ENCODE assay signal across 34 cellular contexts in the genomic region with DNA sequence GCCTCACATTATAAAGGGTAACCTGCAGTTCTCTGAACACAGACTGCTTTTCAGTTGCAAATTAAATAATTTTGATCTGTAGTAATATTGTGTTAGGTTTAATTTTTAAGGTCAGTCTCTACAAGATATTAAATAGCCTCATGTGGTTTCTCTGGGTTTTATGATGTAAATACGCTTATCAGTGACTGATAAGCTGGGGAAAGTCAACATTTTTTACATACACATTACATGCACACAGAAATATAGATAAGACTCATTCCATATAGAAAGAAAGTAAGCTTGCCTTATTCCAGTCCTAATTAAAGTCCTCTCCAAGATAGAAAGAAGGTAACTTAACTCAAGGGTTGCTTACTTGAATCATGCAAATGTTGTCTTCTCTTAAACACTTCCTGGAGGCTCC. TPM values are rescaled to one million over a fixed set of nuclear protein-coding genes. Genes with fewer than 3 reads are reported as not detected.
"Had no signal": no experiment of that assay in that cellular context is flagged by ENCODE, and none has a peak within 500 bp of the region (broad histone marks: within the 10 kb centered on the region; RNA-seq: fewer than 3 reads in every experiment).

No MANE protein-coding gene starts in this region.

- FAIRE-seq: urothelium cell line had no signal

- H3K36me3 ChIP-seq: stomach, suprapubic skin, thoracic aorta, thyroid gland, tibial artery, tibial nerve, transverse colon, upper lobe of left lung, upper lobe of right lung, uterus, vagina had no signal

- H3K4me3 Mint-ChIP-seq: stimulated activated effector memory CD8-positive, alpha-beta T cell treated with anti-CD3 and anti-CD28 coated beads, Interleukin-12 subunit alpha, Interleukin-12 subunit beta, amount 100 ng/mL, for 72 hours; stimulated activated memory B cell treated with anti-CD40 and anti-IgM and Interleukin-4, amounts not matched to agents 10 μg/mL and 1 μg/mL and 100 μg/mL, for 72 hours; stimulated activated naive B cell treated with anti-CD40 and anti-IgM and Interleukin-4, amounts not matched to agents 10 μg/mL and 1 μg/mL and 100 μg/mL, for 72 hours; stimulated activated naive CD8-positive, alpha-beta T cell treated with anti-CD3 and anti-CD28 coated beads, Interleukin-15, amount 100 ng/mL, for 72 hours; stimulated activated naive CD8-positive, alpha-beta T cell treated with anti-CD3 and anti-CD28 coated beads, Interleukin-15, Interleukin-2, amounts not matched to agents 100 ng/mL and 50 ng/mL, for 24 hours; type B pancreatic cell had no signal

- H3K4me1 ChIP-seq: stomach, suprapubic skin, testis, thyroid gland, tibial artery, tibial nerve, upper lobe of left lung, upper lobe of right lung, uterus, vagina had no signal

- DNase-seq: stimulated activated CD4-positive, alpha-beta T cell treated with anti-CD3 and anti-CD28 coated beads, Interleukin-2, amount 100 ng/mL, for 48 hours; stimulated activated CD4-positive, alpha-beta T cell treated with anti-CD3 and anti-CD28 coated beads, Interleukin-4, amount 100 ng/mL, for 1 hour; stimulated activated CD4-positive, alpha-beta T cell treated with anti-CD3 and anti-CD28 coated beads, Interleukin-4, amount 100 ng/mL, for 24 hours; stimulated activated CD4-positive, alpha-beta T cell treated with anti-CD3 and anti-CD28 coated beads, Interleukin-4, amount 100 ng/mL, for 4 hours; stimulated activated CD8-positive, alpha-beta memory T cell treated with anti-CD3 and anti-CD28 coated beads, Interleukin-4, amount 100 ng/mL, for 48 hours; stimulated activated naive B cell treated with anti-CD40 and anti-IgM and Interleukin-4, amounts not matched to agents 10 μg/mL and 1 μg/mL and 100 μg/mL, for 72 hours; stimulated activated naive CD4-positive, alpha-beta T cell; stimulated activated naive CD4-positive, alpha-beta T cell treated with Interleukin-2 at 50 U/mL for 16 hours; stimulated activated naive CD8-positive, alpha-beta T cell treated with anti-CD3 and anti-CD28 coated beads, Interleukin-15, amount 100 ng/mL, for 72 hours; stimulated activated naive CD8-positive, alpha-beta T cell treated with anti-CD3 and anti-CD28 coated beads, Interleukin-15, Interleukin-2, amounts not matched to agents 100 U/mL and 50 U/mL, for 24 hours; stomach; substantia nigra; testis; thyroid gland; tibial artery; transverse colon; trophoblast cell; upper lobe of left lung; upper lobe of right lung; uterus had no signal

- H3K9me3 Mint-ChIP-seq: type B pancreatic cell had no signal

- H3K4me1 Mint-ChIP-seq: stimulated activated effector memory CD8-positive, alpha-beta T cell treated with anti-CD3 and anti-CD28 coated beads, Interleukin-12 subunit alpha, Interleukin-12 subunit beta, amount 100 ng/mL, for 72 hours; stimulated activated memory B cell treated with anti-CD40 and anti-IgM and Interleukin-4, amounts not matched to agents 10 μg/mL and 1 μg/mL and 100 μg/mL, for 72 hours; stimulated activated naive B cell treated with anti-CD40 and anti-IgM and Interleukin-4, amounts not matched to agents 10 μg/mL and 1 μg/mL and 100 μg/mL, for 72 hours; stimulated activated naive CD8-positive, alpha-beta T cell treated with anti-CD3 and anti-CD28 coated beads, Interleukin-15, amount 100 ng/mL, for 72 hours had no signal

- H3K27me3 ChIP-seq: stomach, suprapubic skin, testis, thyroid gland, tibial artery, tibial nerve, transverse colon, upper lobe of left lung, upper lobe of right lung, uterus, vagina had no signal

- H3K9me3 ChIP-seq: stomach, testis, thoracic aorta, thyroid gland, tibial artery, tibial nerve, transverse colon, upper lobe of left lung, upper lobe of right lung, uterus, vagina had no signal

- H3K27me3 Mint-ChIP-seq: stimulated activated memory B cell treated with anti-CD40 and anti-IgM and Interleukin-4, amounts not matched to agents 10 μg/mL and 1 μg/mL and 100 μg/mL, for 72 hours; stimulated activated naive B cell treated with anti-CD40 and anti-IgM and Interleukin-4, amounts not matched to agents 10 μg/mL and 1 μg/mL and 100 μg/mL, for 72 hours; stimulated activated naive CD8-positive, alpha-beta T cell treated with anti-CD3 and anti-CD28 coated beads, Interleukin-15, amount 100 ng/mL, for 72 hours; stimulated activated naive CD8-positive, alpha-beta T cell treated with anti-CD3 and anti-CD28 coated beads, Interleukin-15, Interleukin-2, amounts not matched to agents 100 ng/mL and 50 ng/mL, for 24 hours; type B pancreatic cell had no signal

- ATAC-seq: stimulated activated effector memory CD8-positive, alpha-beta T cell treated with anti-CD3 and anti-CD28 coated beads, Interleukin-12 subunit alpha, Interleukin-12 subunit beta, amount 100 ng/mL, for 72 hours; stimulated activated memory B cell treated with anti-CD40 and anti-IgM and Interleukin-4, amounts not matched to agents 10 μg/mL and 1 μg/mL and 100 μg/mL, for 72 hours; stimulated activated naive B cell treated with anti-CD40 and anti-IgM and Interleukin-4, amounts not matched to agents 10 μg/mL and 1 μg/mL and 100 μg/mL, for 72 hours; stimulated activated naive CD8-positive, alpha-beta T cell treated with anti-CD3 and anti-CD28 coated beads, Interleukin-15, amount 100 ng/mL, for 72 hours; stimulated activated naive CD8-positive, alpha-beta T cell treated with anti-CD3 and anti-CD28 coated beads, Interleukin-15, Interleukin-2, amounts not matched to agents 100 U/mL and 50 U/mL, for 24 hours; upper lobe of right lung had no signal

- H3K4me3 ChIP-seq: stomach, suprapubic skin, testis, thoracic aorta, thyroid gland, tibial artery, tibial nerve, transverse colon, upper lobe of left lung, upper lobe of right lung, uterus, vagina had no signal

- H3K27ac Mint-ChIP-seq: stimulated activated effector memory CD8-positive, alpha-beta T cell treated with anti-CD3 and anti-CD28 coated beads, Interleukin-12 subunit alpha, Interleukin-12 subunit beta, amount 100 ng/mL, for 72 hours; stimulated activated memory B cell treated with anti-CD40 and anti-IgM and Interleukin-4, amounts not matched to agents 10 μg/mL and 1 μg/mL and 100 μg/mL, for 72 hours; stimulated activated naive B cell treated with anti-CD40 and anti-IgM and Interleukin-4, amounts not matched to agents 10 μg/mL and 1 μg/mL and 100 μg/mL, for 72 hours; stimulated activated naive CD8-positive, alpha-beta T cell treated with anti-CD3 and anti-CD28 coated beads, Interleukin-15, amount 100 ng/mL, for 72 hours; stimulated activated naive CD8-positive, alpha-beta T cell treated with anti-CD3 and anti-CD28 coated beads, Interleukin-15, Interleukin-2, amounts not matched to agents 100 ng/mL and 50 ng/mL, for 24 hours; type B pancreatic cell had no signal

- H3K36me3 Mint-ChIP-seq: stimulated activated effector memory CD8-positive, alpha-beta T cell treated with anti-CD3 and anti-CD28 coated beads, Interleukin-12 subunit alpha, Interleukin-12 subunit beta, amount 100 ng/mL, for 72 hours; stimulated activated memory B cell treated with anti-CD40 and anti-IgM and Interleukin-4, amounts not matched to agents 10 μg/mL and 1 μg/mL and 100 μg/mL, for 72 hours; stimulated activated naive B cell treated with anti-CD40 and anti-IgM and Interleukin-4, amounts not matched to agents 10 μg/mL and 1 μg/mL and 100 μg/mL, for 72 hours; type B pancreatic cell had no signal

- H3K27ac ChIP-seq: stomach, suprapubic skin, testis, thoracic aorta, thyroid gland, tibial artery, tibial nerve, transverse colon, upper lobe of left lung, upper lobe of right lung, uterus, vagina had no signal

RNA-seq across cellular contexts. Expression of a gene that starts 1.6 kb away (rescaled TPM):
- total RNA-seq: stomach, subcutaneous adipose tissue, suprapubic skin, temporal lobe, testis, thoracic aorta, thyroid gland, tibial nerve, transverse colon, upper lobe of left lung, upper lobe of right lung, ureter, urinary bladder, uterus, vagina had no signal
- polyA plus RNA-seq: stomach, thymus, urinary bladder had no signal

RNA-seq across cellular contexts. Expression of a gene that starts 16.4 kb away (rescaled TPM):
- total RNA-seq: stomach, subcutaneous adipose tissue, suprapubic skin, temporal lobe, thoracic aorta, thyroid gland, tibial nerve, transverse colon, upper lobe of left lung, upper lobe of right lung, ureter, urinary bladder, uterus, vagina had no signal
- polyA plus RNA-seq: stomach, thymus, urinary bladder had no signal
